ENCODE assay signal across 8 cellular contexts in the genomic region with DNA sequence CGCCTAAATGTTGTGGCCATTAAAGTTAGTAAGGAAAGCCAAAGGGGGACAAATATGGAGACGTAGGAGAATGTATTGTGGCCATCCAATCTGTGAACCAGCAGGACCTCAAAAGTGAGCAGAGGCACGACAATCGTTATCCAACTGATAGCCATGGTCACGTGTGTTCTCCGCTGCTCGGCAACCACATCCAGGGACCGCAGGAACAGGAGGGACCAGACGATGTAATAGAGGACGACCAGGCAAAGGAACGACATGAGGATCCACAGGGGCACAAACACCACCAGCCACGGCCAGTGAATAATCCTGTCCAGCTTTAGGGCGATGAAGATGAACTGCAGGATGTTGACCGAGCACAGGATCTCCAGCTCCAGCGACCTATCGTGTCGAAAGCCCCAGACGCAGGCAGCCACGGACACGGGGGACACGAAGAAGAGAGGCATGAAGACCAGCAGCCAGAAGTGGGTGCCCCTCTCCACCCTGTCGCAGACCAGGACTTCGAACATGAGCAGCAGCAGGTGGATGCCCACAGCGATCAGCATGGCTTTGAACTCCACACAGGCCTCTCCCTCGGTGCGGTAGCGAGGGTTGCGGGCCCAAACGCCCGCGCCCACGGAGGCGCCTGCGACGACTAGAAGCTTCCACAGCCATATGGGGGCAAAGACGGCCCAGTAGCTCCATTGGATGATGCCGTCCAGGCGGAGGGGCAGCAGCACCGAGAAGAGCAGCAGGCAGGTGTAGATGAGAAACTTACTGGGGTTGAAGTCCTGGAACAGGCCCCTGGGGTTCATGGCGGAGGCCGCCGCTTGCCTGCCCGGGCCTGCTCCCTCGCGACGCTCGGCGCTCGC. TPM values are rescaled to one million over a fixed set of nuclear protein-coding genes. Genes with fewer than 3 reads are reported as not detected.
DNase-seq lines count a peak whose midpoint lies in the region; ATAC-seq and TF ChIP-seq lines count a peak whose summit lies in the region.

No MANE protein-coding gene starts in this region.

- H3K4me2 ChIP-seq in DOHH2 (ENCODE audit: low read length) (peak overlapping the region; percentile 94), SU-DHL-6 (ENCODE audit: low read depth, low read length, poor library complexity, severe bottlenecking) (peak overlapping the region; percentile 80)

- peak overlapping the region; percentile 74 for H3K4me3 ChIP-seq in DOHH2 (ENCODE audit: low read length)
- peak overlapping the region; percentile 70 for H3K4me3 ChIP-seq in SU-DHL-6 (ENCODE audit: insufficient read depth, low read length, poor library complexity, severe bottlenecking)
- peak overlapping the region; percentile 75 for H3K4me3 ChIP-seq in fibroblast of the aortic adventitia (ENCODE audit: low read depth, low read length)
- H3K4me3 ChIP-seq in prostate gland: peak overlapping the region; percentile 67 to 70

- H3K9ac ChIP-seq in SU-DHL-6 (ENCODE audit: low read length): peak overlapping the region; percentile 68

- peak overlapping the region; percentile 95 for H2AFZ ChIP-seq in SU-DHL-6 (ENCODE audit: low read depth, low read length, severe bottlenecking)

- peaks cover 3% of the 10 kb centered on the region; the same call in 1 of the 2 replicates for H3K9me3 ChIP-seq in DOHH2 (ENCODE audit: control insufficient read depth, insufficient read depth, low read length)
- H3K9me3 ChIP-seq in SU-DHL-6 (ENCODE audit: insufficient read depth, low read length): no peaks in the 10 kb centered on the region
- H3K9me3 ChIP-seq in prostate gland: no peaks in the 10 kb centered on the region

- WGBS in prostate gland: 75% methylated on average over 49 of the region's 49 CpGs

- no peaks in the 10 kb centered on the region for H3F3A ChIP-seq in DOHH2 (ENCODE audit: control insufficient read depth, insufficient read depth)
- no peaks in the 10 kb centered on the region for H3F3A ChIP-seq in SU-DHL-6 (ENCODE audit: insufficient read depth)

- H3K4me1 ChIP-seq in DOHH2 (ENCODE audit: control insufficient read depth, low read length) (peaks cover 36% of the 10 kb centered on the region), prostate gland (replicated peaks) (peaks cover 5% of the 10 kb centered on the region)

- intact Hi-C loops in prostate gland (cut with DNase I): loop anchor here (2.0 kb wide), 1 partner anchor 30 kb away; the partner anchor contains the start of gene RALB

- no peak for TF ChIP-seq CTCF in DOHH2 (IDR thresholded peaks at IDR 0.05; ENCODE audit: low read depth, low read length, poor library complexity, severe bottlenecking)
- TF ChIP-seq CTCF in SU-DHL-6 (IDR thresholded peaks at IDR 0.05; ENCODE audit: insufficient read depth, low read length, poor library complexity, severe bottlenecking): no peak
- no peak for TF ChIP-seq CTCF in fibroblast of the aortic adventitia (IDR thresholded peaks at IDR 0.05; ENCODE audit: insufficient read depth, low read length)
- no peak for TF ChIP-seq CTCF in prostate gland (IDR thresholded peaks at IDR 0.05)
- no peak for TF ChIP-seq CTCF in GM20000 (IDR thresholded peaks at IDR 0.05; ENCODE audit: extremely low read depth, missing control alignments)

- ATAC-seq in GM18498 (IDR thresholded peaks at IDR 0.05; ENCODE audit: unreplicated experiment) (no peak), GM21737 (IDR thresholded peaks at IDR 0.05; ENCODE audit: unreplicated experiment) (no peak)

- DNase-seq in fibroblast of the aortic adventitia (ENCODE audit: low read depth) (no peak), prostate gland (ENCODE audit: low spot score) (no peak), HPDE6-E6E7 (ENCODE audit: extremely low spot score) (no peak), GM20000 (ENCODE audit: low spot score) (no peak)

- H3K27me3 ChIP-seq in DOHH2 (ENCODE audit: control insufficient read depth, low read length): no peaks in the 10 kb centered on the region
- no peaks in the 10 kb centered on the region for H3K27me3 ChIP-seq in SU-DHL-6 (ENCODE audit: low read length)
- no peaks in the 10 kb centered on the region for H3K27me3 ChIP-seq in prostate gland (replicated peaks; ENCODE audit: insufficient read depth)

- H3K79me2 ChIP-seq in DOHH2 (ENCODE audit: control insufficient read depth, low read length) (peaks cover 28% of the 10 kb centered on the region), SU-DHL-6 (ENCODE audit: insufficient read depth, low read length) (no peaks in the 10 kb centered on the region)

- no peaks in the 10 kb centered on the region for H3K9me2 ChIP-seq in DOHH2 (replicated peaks; ENCODE audit: control insufficient read depth, low read length)
- H3K9me2 ChIP-seq in SU-DHL-6 (replicated peaks; ENCODE audit: insufficient read depth, low read length): no peaks in the 10 kb centered on the region

- H3K36me3 ChIP-seq in DOHH2 (ENCODE audit: control insufficient read depth, low read length) (peaks cover 12% of the 10 kb centered on the region), SU-DHL-6 (ENCODE audit: low read length) (no peaks in the 10 kb centered on the region), prostate gland (no peaks in the 10 kb centered on the region)

- no peak for TF ChIP-seq POLR2A in prostate gland (IDR thresholded peaks at IDR 0.05)

- H3K27ac ChIP-seq in DOHH2 (ENCODE audit: low read depth, low read length) (no peak overlapping the region), SU-DHL-6 (ENCODE audit: low read depth, low read length) (no peak overlapping the region), prostate gland (peak overlapping the region; percentile 92 to 93)

- no peaks in the 10 kb centered on the region for H4K20me1 ChIP-seq in DOHH2 (ENCODE audit: control insufficient read depth, insufficient read depth, low read depth, low read length)
- no peaks in the 10 kb centered on the region for H4K20me1 ChIP-seq in SU-DHL-6 (ENCODE audit: low read depth, low read length)

RNA-seq across cellular contexts. Expression of gene TMEM185B, which starts 0.8 kb away (rescaled TPM):
- total RNA-seq in fibroblast of the aortic adventitia (ENCODE audit: low replicate concordance) (29.6 and 41.7 TPM in 2 replicates), prostate gland (10 to 100 TPM; 53.7 to 72.3 TPM)

RNA-seq across cellular contexts. Expression of gene RALB, which starts 30.2 kb away (rescaled TPM):
- total RNA-seq in fibroblast of the aortic adventitia (ENCODE audit: low replicate concordance) (29.7 and 73.7 TPM in 2 replicates), prostate gland (100 to 1,000 TPM in 1 of 2 donors, 10 to 100 TPM in 1; 92.6 to 132 TPM)

Comparison
In these comparisons a context has a peak if more than half of its experiments do, and no peak if none do; other contexts are left out.
1. H3K27ac ChIP-seq: peak in prostate gland (2 of 2); none in DOHH2 (single experiment) and SU-DHL-6 (single experiment).
2. Peak in every context shown above with its lines, with median percentiles within 50 percentile points of each other: H3K4me3 ChIP-seq.